In genomic region chr16:23371368-23371767, GRCh38 we compare ENCODE assay signal across 25 cellular contexts.
DNase-seq lines count a peak whose midpoint lies in the region; ATAC-seq, FAIRE-seq and TF ChIP-seq lines count a peak whose summit lies in the region.
"Had no signal": no experiment of that assay in that cellular context is flagged by ENCODE, and none has a peak within 500 bp of the region (broad histone marks: within the 10 kb centered on the region; RNA-seq: fewer than 3 reads in every experiment).

No MANE protein-coding gene starts in this region.

- 0% methylated on average over 7 of the region's 9 CpGs for WGBS in K562 (ENCODE audit: insufficient coverage, low coverage, missing lambda C conversion rate)
- WGBS in smooth muscle cell (ENCODE audit: low lambda C conversion rate) = 97% methylated on average over 7 of the region's 9 CpGs

- H3K9ac ChIP-seq in Karpas-422 (ENCODE audit: low read length) (no peak overlapping the region), K562 (ENCODE audit: insufficient read depth in 1 of 2, low read depth in 2 of 2, low read length in 2 of 2) (no peak overlapping the region), smooth muscle cell (ENCODE audit: low read depth) (no peak overlapping the region)

- peak; percentile 39 for TF ChIP-seq CTCF in GM12872 (IDR thresholded peaks at IDR 0.05; ENCODE audit: insufficient read depth, low read depth, low read length)
- TF ChIP-seq CTCF in K562 (IDR thresholded peaks at IDR 0.05 in 2 of 3, conservative IDR thresholded peaks at IDR 0.05 in 1 of 3; ENCODE audit: insufficient read depth in 2 of 3, low read depth in 1 of 3, low read length in 3 of 3) = peak in 2 of 3 experiments; percentile 25 to 42; a peak in 2 of 6 replicates
- peak; percentile 6 for TF ChIP-seq CTCF in smooth muscle cell (IDR thresholded peaks at IDR 0.05; ENCODE audit: borderline replicate concordance, insufficient read depth, poor library complexity, severe bottlenecking)

- no peaks in the 10 kb centered on the region for H3K9me1 ChIP-seq in K562 (ENCODE audit: control insufficient read depth, insufficient read depth, low read length)

- no peaks in the 10 kb centered on the region for H3K9me2 ChIP-seq in Karpas-422 (replicated peaks; ENCODE audit: insufficient read depth, low read length)

- H3K4me3 ChIP-seq in Karpas-422 (ENCODE audit: low read length) (no peak overlapping the region), K562 (no peak overlapping the region), smooth muscle cell (no peak overlapping the region)
- H3K4me3 ChIP-seq: adrenal gland, heart left ventricle, PC-9 had no signal

- H3K27ac ChIP-seq in Karpas-422 (ENCODE audit: low read length) (no peak overlapping the region), K562 (ENCODE audit: extremely low read depth, low read depth, low read length) (no peak overlapping the region), smooth muscle cell (ENCODE audit: low read depth) (no peak overlapping the region)
- H3K27ac ChIP-seq: adrenal gland, C4-2B, heart left ventricle, PC-9 had no signal

- no peak overlapping the region for H3K4me2 ChIP-seq in Karpas-422 (ENCODE audit: low read depth, low read length, poor library complexity, severe bottlenecking)
- no peak overlapping the region for H3K4me2 ChIP-seq in K562 (ENCODE audit: insufficient read depth, low read length)
- no peak overlapping the region for H3K4me2 ChIP-seq in smooth muscle cell
- H3K4me2 ChIP-seq: PC-9 had no signal

- H3K4me1 ChIP-seq in Karpas-422 (ENCODE audit: low read length) = no peaks in the 10 kb centered on the region
- no peaks in the 10 kb centered on the region; a peak in 1 of 5 replicates for H3K4me1 ChIP-seq in K562 (replicated peaks in 1 of 2; ENCODE audit: control insufficient read depth in 2 of 2, insufficient read depth in 2 of 2, low read length in 2 of 2)
- no peaks in the 10 kb centered on the region for H3K4me1 ChIP-seq in smooth muscle cell (ENCODE audit: low read depth)
- H3K4me1 ChIP-seq: adrenal gland, Caco-2, heart left ventricle had no signal

- H4K20me1 ChIP-seq in Karpas-422 (ENCODE audit: insufficient read depth, low read depth, low read length) (no peaks in the 10 kb centered on the region), K562 (replicated peaks; ENCODE audit: control insufficient read depth, insufficient read depth, low read length) (0 out of 2 replicates have a peak, but pooled peaks cover 3% of the 10 kb centered on the region), smooth muscle cell (ENCODE audit: low read depth) (no peaks in the 10 kb centered on the region)

- H3K79me2 ChIP-seq in Karpas-422 (ENCODE audit: low read length) (no peaks in the 10 kb centered on the region), K562 (ENCODE audit: control insufficient read depth, insufficient read depth, low read length) (no peaks in the 10 kb centered on the region), smooth muscle cell (ENCODE audit: low read depth) (no peaks in the 10 kb centered on the region)

- no peaks in the 10 kb centered on the region for H3F3A ChIP-seq in smooth muscle cell (ENCODE audit: low read depth)

- POLR2A ChIA-PET in K562 (lab: Yijun Ruan, JAX) = no interaction called here

- TF ChIP-seq EP300 in K562 (IDR thresholded peaks at IDR 0.05; ENCODE audit: low read length) = no peak

- in situ Hi-C loops in K562 (cut with MboI) = no loop called here

- no peak for TF ChIP-seq RAD21 in K562 (CRISPR knock-in tag; conservative IDR thresholded peaks at IDR 0.05 in 1 of 2, IDR thresholded peaks at IDR 0.05 in 1 of 2)

- no peak for TF ChIP-seq POLR2A in K562 (conservative IDR thresholded peaks at IDR 0.05)

- no peaks in the 10 kb centered on the region for H3K27me3 ChIP-seq in Karpas-422 (ENCODE audit: low read length)
- peaks cover 12 to 58% of the 10 kb centered on the region in 2 experiments; a peak in 4 of 5 replicates for H3K27me3 ChIP-seq in K562 (ENCODE audit: control insufficient read depth in 2 of 2, insufficient read depth in 2 of 2, low read length in 2 of 2)
- H3K27me3 ChIP-seq in smooth muscle cell (ENCODE audit: low read depth) = no peaks in the 10 kb centered on the region
- H3K27me3 ChIP-seq: adrenal gland had no signal

- peak; percentile 37 for DNase-seq in Karpas-422
- DNase-seq in K562 (ENCODE audit: extremely low read depth in 1 of 4, low spot score in 3 of 4) = no peak
- DNase-seq in smooth muscle cell (lab: John Stamatoyannopoulos, UW; ENCODE audit: unreplicated experiment) = no peak
- no peak for DNase-seq in Kasumi-1 (lab: John Stamatoyannopoulos, UW)
- DNase-seq in NCI-H69 (lab: John Stamatoyannopoulos, UW) = no peak
- DNase-seq: activated CD4-positive, alpha-beta memory T cell treated with anti-CD3 and anti-CD28 coated beads for 36 hours; activated CD4-positive, alpha-beta T cell treated with anti-CD3 and anti-CD28 coated beads for 1 hour; activated CD8-positive, alpha-beta memory T cell treated with anti-CD3 and anti-CD28 coated beads, Interleukin-2, amount 50 U/mL, for 48 hours; activated naive CD4-positive, alpha-beta T cell treated with anti-CD3 and anti-CD28 coated beads, Interleukin-2, amount 10 ng/mL, durations not matched to agents 7 days and 5 days; adrenal gland; Caco-2; DMS79 treated with DMSO at 0.1 percent for 48 hours; heart left ventricle; naive B cell; NCI-H1105 treated with DMSO at 0.1 percent for 48 hours; NCI-H1930; NCI-H2171 treated with DMSO at 0.1 percent for 48 hours; NCI-H510A; PC-9 had no signal

- BruUV-seq in K562 (replicated peaks; lab: Mats Ljungman, UMichigan) = no TSS peak

- no peak for FAIRE-seq in K562 (lab: Jason Lieb, UNC)
- FAIRE-seq: GM12892, keratinocyte had no signal

- H3K36me3 ChIP-seq in Karpas-422 (ENCODE audit: insufficient read depth, low read length) (no peaks in the 10 kb centered on the region), K562 (ENCODE audit: control insufficient read depth, insufficient read depth, low read length) (no peaks in the 10 kb centered on the region), smooth muscle cell (ENCODE audit: low read depth) (no peaks in the 10 kb centered on the region)
- H3K36me3 ChIP-seq: adrenal gland, heart left ventricle had no signal

- CTCF ChIA-PET in K562 (lab: Yijun Ruan, JAX; ENCODE audit: low intra/inter-chr PET ratio) = no interaction called here

- ATAC-seq in K562 (no peak), HG03135 (IDR thresholded peaks at IDR 0.05; ENCODE audit: unreplicated experiment) (no peak)
- ATAC-seq: heart left ventricle, Right ventricle myocardium inferior had no signal

- intact Hi-C loops in K562 (cut with micrococcal nuclease) = no loop called here

- H2AFZ ChIP-seq in Karpas-422 (ENCODE audit: low read length) = no peak overlapping the region
- H2AFZ ChIP-seq in K562 (ENCODE audit: low read depth, low read length) = no peak overlapping the region
- no peak overlapping the region for H2AFZ ChIP-seq in smooth muscle cell (ENCODE audit: low read depth)
- H2AFZ ChIP-seq: PC-9 had no signal

- no peaks in the 10 kb centered on the region for H3K9me3 ChIP-seq in Karpas-422 (ENCODE audit: low read length)
- no peaks in the 10 kb centered on the region for H3K9me3 ChIP-seq in K562 (replicated peaks; ENCODE audit: control insufficient read depth, insufficient read depth, low read depth, low read length)
- no peaks in the 10 kb centered on the region for H3K9me3 ChIP-seq in smooth muscle cell (replicated peaks; ENCODE audit: low read depth)
- H3K9me3 ChIP-seq: adrenal gland, Caco-2, heart left ventricle had no signal

TF ChIP-seq in K562, 482 proteins besides CTCF, POLR2A, EP300 and RAD21:
- TF ChIP-seq, protein P1, sequence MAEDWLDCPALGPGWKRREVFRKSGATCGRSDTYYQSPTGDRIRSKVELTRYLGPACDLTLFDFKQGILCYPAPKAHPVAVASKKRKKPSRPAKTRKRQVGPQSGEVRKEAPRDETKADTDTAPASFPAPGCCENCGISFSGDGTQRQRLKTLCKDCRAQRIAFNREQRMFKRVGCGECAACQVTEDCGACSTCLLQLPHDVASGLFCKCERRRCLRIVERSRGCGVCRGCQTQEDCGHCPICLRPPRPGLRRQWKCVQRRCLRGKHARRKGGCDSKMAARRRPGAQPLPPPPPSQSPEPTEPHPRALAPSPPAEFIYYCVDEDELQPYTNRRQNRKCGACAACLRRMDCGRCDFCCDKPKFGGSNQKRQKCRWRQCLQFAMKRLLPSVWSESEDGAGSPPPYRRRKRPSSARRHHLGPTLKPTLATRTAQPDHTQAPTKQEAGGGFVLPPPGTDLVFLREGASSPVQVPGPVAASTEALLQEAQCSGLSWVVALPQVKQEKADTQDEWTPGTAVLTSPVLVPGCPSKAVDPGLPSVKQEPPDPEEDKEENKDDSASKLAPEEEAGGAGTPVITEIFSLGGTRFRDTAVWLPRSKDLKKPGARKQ (CRISPR knock-in tag; IDR thresholded peaks at IDR 0.05) = no peak
- peak; percentile 52; the same call in 1 of the 2 replicates for TF ChIP-seq ZBTB7A (IDR thresholded peaks at IDR 0.05; ENCODE audit: borderline replicate concordance, control insufficient read depth, low read depth, low read length)
TF ChIP-seq in K562: peak in this region for 1.
